15 cellular contexts compared by ENCODE assay signal in genomic region chr13:102484329-102484728, GRCh38.
DNase-seq lines count a peak whose midpoint lies in the region; TF ChIP-seq lines count a peak whose summit lies in the region.
"Had no signal": no experiment of that assay in that cellular context is flagged by ENCODE, and none has a peak within 500 bp of the region (broad histone marks: within the 10 kb centered on the region; RNA-seq: fewer than 3 reads in every experiment).

No MANE protein-coding gene starts in this region.

- TF ChIP-seq EP300 in suprapubic skin (IDR thresholded peaks at IDR 0.05) = no peak

- H3K27ac ChIP-seq in breast epithelium = no peak overlapping the region
- H3K27ac ChIP-seq in RWPE1 = no peak overlapping the region
- no peak overlapping the region for H3K27ac ChIP-seq in suprapubic skin

- H3K27me3 Mint-ChIP-seq in MCF 10A (ENCODE audit: insufficient read depth, unreplicated experiment) (no peaks in the 10 kb centered on the region), type B pancreatic cell (peaks cover 3% of the 10 kb centered on the region)
- H3K27me3 Mint-ChIP-seq: activated naive CD4-positive, alpha-beta T cell treated with anti-CD3 and anti-CD28 coated beads, Interleukin-2, amount 10 ng/mL, durations not matched to agents 7 days and 5 days had no signal

- TF ChIP-seq CTCF in MCF 10A (IDR thresholded peaks at IDR 0.05; ENCODE audit: unreplicated experiment) = peak; percentile 21
- TF ChIP-seq CTCF in breast epithelium (IDR thresholded peaks at IDR 0.05) = no peak
- no peak for TF ChIP-seq CTCF in RWPE1 (conservative IDR thresholded peaks at IDR 0.05; ENCODE audit: low read depth)
- TF ChIP-seq CTCF in fibroblast of the aortic adventitia (IDR thresholded peaks at IDR 0.05; ENCODE audit: insufficient read depth, low read length) = no peak
- peak; percentile 38 for TF ChIP-seq CTCF in type B pancreatic cell (conservative IDR thresholded peaks at IDR 0.05)
- no peak for TF ChIP-seq CTCF in suprapubic skin (IDR thresholded peaks at IDR 0.05)

- H3K4me3 Mint-ChIP-seq in MCF 10A (ENCODE audit: unreplicated experiment) = no peak overlapping the region
- H3K4me3 Mint-ChIP-seq in type B pancreatic cell = no peak overlapping the region
- H3K4me3 Mint-ChIP-seq: activated naive CD4-positive, alpha-beta T cell treated with anti-CD3 and anti-CD28 coated beads, Interleukin-2, amount 10 ng/mL, durations not matched to agents 7 days and 5 days; naive B cell; stimulated activated effector memory CD8-positive, alpha-beta T cell treated with anti-CD3 and anti-CD28 coated beads, Interleukin-12 subunit alpha, Interleukin-12 subunit beta, amount 100 ng/mL, for 72 hours had no signal

- no peaks in the 10 kb centered on the region for H3K9me3 Mint-ChIP-seq in MCF 10A (ENCODE audit: unreplicated experiment)
- H3K9me3 Mint-ChIP-seq in type B pancreatic cell = no peaks in the 10 kb centered on the region
- H3K9me3 Mint-ChIP-seq: activated naive CD4-positive, alpha-beta T cell treated with anti-CD3 and anti-CD28 coated beads, Interleukin-2, amount 10 ng/mL, durations not matched to agents 7 days and 5 days; stimulated activated effector memory CD8-positive, alpha-beta T cell treated with anti-CD3 and anti-CD28 coated beads, Interleukin-12 subunit alpha, Interleukin-12 subunit beta, amount 100 ng/mL, for 72 hours had no signal

- DNase-seq in MCF 10A (ENCODE audit: unreplicated experiment) = peak; percentile 38
- no peak for DNase-seq in breast epithelium (ENCODE audit: low spot score in 2 of 2)
- peak; percentile 13 for DNase-seq in RWPE1 (ENCODE audit: low spot score)
- DNase-seq in fibroblast of the aortic adventitia (ENCODE audit: low read depth) = peak; percentile 13
- no peak for DNase-seq in type B pancreatic cell (ENCODE audit: extremely low spot score, unreplicated experiment)
- no peak for DNase-seq in suprapubic skin (ENCODE audit: low spot score in 2 of 2)
- no peak for DNase-seq in HPDE6-E6E7 (ENCODE audit: extremely low spot score)
- no peak for DNase-seq in HuH-7 (ENCODE audit: low spot score)
- DNase-seq: activated CD4-positive, alpha-beta T cell treated with anti-CD3 and anti-CD28 coated beads, Interleukin-2, amount 50 U/mL, for 1 hour; activated naive CD4-positive, alpha-beta T cell treated with anti-CD3 and anti-CD28 coated beads, Interleukin-2, amount 10 ng/mL, durations not matched to agents 7 days and 5 days; effector memory CD4-positive, alpha-beta T cell; naive B cell; NCI-H2081; stimulated activated CD4-positive, alpha-beta T cell treated with anti-CD3 and anti-CD28 coated beads, Interleukin-15, amount 100 ng/mL, for 24 hours had no signal

- H3K36me3 ChIP-seq in breast epithelium = no peaks in the 10 kb centered on the region
- H3K36me3 ChIP-seq in suprapubic skin = no peaks in the 10 kb centered on the region

- CTCF ChIA-PET in MCF 10A (lab: Yijun Ruan, JAX) (interaction anchor here (0.8 to 1.0 kb wide), 4 partner anchors 11 to 432 kb away, joined by 3 to 4 read pairs (median 4); no protein-coding TSS in a partner anchor), RWPE1 (lab: Yijun Ruan, JAX) (interaction anchor here (0.6 kb wide), 1 partner anchor 1310 kb away, joined by 3 read pairs; no protein-coding TSS in a partner anchor)

- WGBS in suprapubic skin = 29% methylated on average over 2 of the region's 2 CpGs

- H3K27me3 ChIP-seq in breast epithelium = no peaks in the 10 kb centered on the region
- H3K27me3 ChIP-seq in suprapubic skin = no peaks in the 10 kb centered on the region

- no peaks in the 10 kb centered on the region for H3K4me1 Mint-ChIP-seq in MCF 10A (ENCODE audit: insufficient read depth, unreplicated experiment)
- H3K4me1 Mint-ChIP-seq in type B pancreatic cell (ENCODE audit: unreplicated experiment) = no peaks in the 10 kb centered on the region
- H3K4me1 Mint-ChIP-seq: activated naive CD4-positive, alpha-beta T cell treated with anti-CD3 and anti-CD28 coated beads, Interleukin-2, amount 10 ng/mL, durations not matched to agents 7 days and 5 days; naive B cell; stimulated activated effector memory CD8-positive, alpha-beta T cell treated with anti-CD3 and anti-CD28 coated beads, Interleukin-12 subunit alpha, Interleukin-12 subunit beta, amount 100 ng/mL, for 72 hours had no signal

- TF ChIP-seq POLR2A in breast epithelium (IDR thresholded peaks at IDR 0.05) = no peak
- TF ChIP-seq POLR2A in suprapubic skin (IDR thresholded peaks at IDR 0.05) = no peak

- intact Hi-C loops in MCF 10A (cut with micrococcal nuclease) (loop anchor here (1.0 to 10.0 kb wide), 3 partner anchors 287 to 700 kb away; no protein-coding TSS in a partner anchor), breast epithelium (cut with DNase I; ENCODE audit: low total_unique reads) (no loop called here)

- H3K27ac Mint-ChIP-seq in MCF 10A (ENCODE audit: low read depth, unreplicated experiment) = no peak overlapping the region
- no peak overlapping the region for H3K27ac Mint-ChIP-seq in type B pancreatic cell
- H3K27ac Mint-ChIP-seq: activated naive CD4-positive, alpha-beta T cell treated with anti-CD3 and anti-CD28 coated beads, Interleukin-2, amount 10 ng/mL, durations not matched to agents 7 days and 5 days; naive B cell; stimulated activated effector memory CD8-positive, alpha-beta T cell treated with anti-CD3 and anti-CD28 coated beads, Interleukin-12 subunit alpha, Interleukin-12 subunit beta, amount 100 ng/mL, for 72 hours had no signal

- no TSS peak for BruUV-seq in MCF 10A (replicated peaks; lab: Mats Ljungman, UMichigan)

- POLR2A ChIA-PET in MCF 10A (lab: Yijun Ruan, JAX) (no interaction called here), RWPE1 (lab: Yijun Ruan, JAX; ENCODE audit: low non-redundant PET) (no interaction called here)

- H3K4me1 ChIP-seq in breast epithelium (no peaks in the 10 kb centered on the region), suprapubic skin (no peaks in the 10 kb centered on the region)

- H3K4me3 ChIP-seq in breast epithelium = no peak overlapping the region
- H3K4me3 ChIP-seq in fibroblast of the aortic adventitia (ENCODE audit: low read depth, low read length) = no peak overlapping the region
- H3K4me3 ChIP-seq in suprapubic skin = no peak overlapping the region

- H3K36me3 Mint-ChIP-seq in MCF 10A (ENCODE audit: insufficient read depth, unreplicated experiment) (no peaks in the 10 kb centered on the region), type B pancreatic cell (no peaks in the 10 kb centered on the region)
- H3K36me3 Mint-ChIP-seq: activated naive CD4-positive, alpha-beta T cell treated with anti-CD3 and anti-CD28 coated beads, Interleukin-2, amount 10 ng/mL, durations not matched to agents 7 days and 5 days; naive B cell; stimulated activated effector memory CD8-positive, alpha-beta T cell treated with anti-CD3 and anti-CD28 coated beads, Interleukin-12 subunit alpha, Interleukin-12 subunit beta, amount 100 ng/mL, for 72 hours had no signal

- no peaks in the 10 kb centered on the region for H3K9me3 ChIP-seq in breast epithelium
- H3K9me3 ChIP-seq in suprapubic skin = no peaks in the 10 kb centered on the region

Comparison
In these comparisons a context has a peak if more than half of its experiments do, and no peak if none do; other contexts are left out.
1. DNase-seq: peak in MCF 10A (single experiment), RWPE1 (single experiment) and fibroblast of the aortic adventitia (single experiment); none in breast epithelium (0 of 2), type B pancreatic cell (single experiment), suprapubic skin (0 of 2), HPDE6-E6E7 (single experiment) and HuH-7 (single experiment).
2. CTCF ChIP-seq: peak in MCF 10A (single experiment) and type B pancreatic cell (single experiment); none in breast epithelium (0 of 3), RWPE1 (single experiment), fibroblast of the aortic adventitia (single experiment) and suprapubic skin (0 of 2).